Comparison of ENCODE assay signal across 18 cellular contexts in genomic region chr10:125190414-125190813, GRCh38. TPM values are rescaled to one million over a fixed set of nuclear protein-coding genes. Genes with fewer than 3 reads are reported as not detected.
DNase-seq lines count a peak whose midpoint lies in the region; ATAC-seq, FAIRE-seq and TF ChIP-seq lines count a peak whose summit lies in the region.
"Had no signal": no experiment of that assay in that cellular context is flagged by ENCODE, and none has a peak within 500 bp of the region (broad histone marks: within the 10 kb centered on the region; RNA-seq: fewer than 3 reads in every experiment).

No MANE protein-coding gene starts in this region.

- H2AFZ ChIP-seq in hepatocyte, result no peak overlapping the region

- H3K27ac ChIP-seq in hepatocyte, result no peak overlapping the region
- H3K27ac ChIP-seq: 22Rv1, A549, C4-2B, HL-60 had no signal

- 78% methylated on average over 6 of the region's 6 CpGs for WGBS in hepatocyte (ENCODE audit: low lambda C conversion rate, missing lambda C conversion rate)

- intact Hi-C loops in cardiac septum (cut with DNase I), result no loop called here
- intact Hi-C loops in Right ventricle myocardium superior (cut with DNase I), result no loop called here

- H3K4me1 ChIP-seq in hepatocyte (ENCODE audit: insufficient read depth), result no peaks in the 10 kb centered on the region
- H3K4me1 ChIP-seq: A549 had no signal

- TF ChIP-seq CTCF in bronchial epithelial cell (IDR thresholded peaks at IDR 0.05; ENCODE audit: insufficient read depth, low read length, severe bottlenecking), result no peak
- no peak for TF ChIP-seq CTCF in hepatocyte (IDR thresholded peaks at IDR 0.05; ENCODE audit: poor library complexity)

- H3K4me3 ChIP-seq in bronchial epithelial cell (ENCODE audit: low read depth, low read length), result no peak overlapping the region
- H3K4me3 ChIP-seq in hepatocyte, result no peak overlapping the region
- H3K4me3 ChIP-seq: A549 had no signal

- H3K4me2 ChIP-seq in hepatocyte, result no peak overlapping the region
- H3K4me2 ChIP-seq: A549 had no signal

- FAIRE-seq in bronchial epithelial cell (lab: Jason Lieb, UNC), result peak; percentile 80
- FAIRE-seq: A549 had no signal

- ATAC-seq in Right ventricle myocardium superior (ENCODE audit: poor library complexity) (no peak), GM21447 (IDR thresholded peaks at IDR 0.05; ENCODE audit: unreplicated experiment) (no peak), GM21528 (IDR thresholded peaks at IDR 0.05; ENCODE audit: low FRiP score, unreplicated experiment) (no peak)
- ATAC-seq: A549 had no signal

- no peaks in the 10 kb centered on the region for H3K9me3 ChIP-seq in hepatocyte (ENCODE audit: low read depth)
- H3K9me3 ChIP-seq: A549 had no signal

- no peaks in the 10 kb centered on the region for H3K9me2 ChIP-seq in hepatocyte (replicated peaks; ENCODE audit: insufficient read depth)

- no peaks in the 10 kb centered on the region for H3K79me2 ChIP-seq in hepatocyte

- H3K36me3 ChIP-seq in bronchial epithelial cell (ENCODE audit: control insufficient read depth, insufficient read depth, low read length) (no peaks in the 10 kb centered on the region), hepatocyte (replicated peaks; ENCODE audit: insufficient read depth, low read depth) (no peaks in the 10 kb centered on the region)

- peak; percentile 9 for DNase-seq in cardiac septum (ENCODE audit: low spot score)
- no peak for DNase-seq in Right ventricle myocardium superior
- DNase-seq in bronchial epithelial cell (ENCODE audit: low read depth), result no peak
- peak; percentile 33 for DNase-seq in foreskin melanocyte
- no peak for DNase-seq in hepatocyte (ENCODE audit: low spot score)
- DNase-seq: AML-193; Calu3; CD4-positive, alpha-beta memory T cell; DMS79 treated with DMSO at 0.1 percent for 48 hours; GF-D8; HCEC 1CT; IMR-90 had no signal

- peaks cover 1% of the 10 kb centered on the region for H3K27me3 ChIP-seq in bronchial epithelial cell (ENCODE audit: control insufficient read depth, insufficient read depth, low read length)
- no peaks in the 10 kb centered on the region for H3K27me3 ChIP-seq in hepatocyte

- no peaks in the 10 kb centered on the region for H4K20me1 ChIP-seq in hepatocyte (ENCODE audit: insufficient read depth, poor library complexity, severe bottlenecking)

RNA-seq across cellular contexts. Expression of gene CTBP2, which starts 30.1 kb away (rescaled TPM):
- total RNA-seq in cardiac septum, result 35.9 TPM
- 29.4 TPM for total RNA-seq in Right ventricle myocardium superior
- 123 and 141 TPM in 2 replicates for total RNA-seq in bronchial epithelial cell
- 61.3 and 61.5 TPM in 2 replicates for total RNA-seq in hepatocyte
- polyA plus RNA-seq in hepatocyte, result 81.0 and 85.3 TPM in 2 replicates

Comparison
In these comparisons a context has a peak if more than half of its experiments do, and no peak if none do; other contexts are left out.
1. DNase-seq: peak in cardiac septum (single experiment) and foreskin melanocyte (single experiment); none in Right ventricle myocardium superior (single experiment), bronchial epithelial cell (single experiment) and hepatocyte (single experiment).